ENCODE assay signal across 8 cellular contexts in the genomic region with DNA sequence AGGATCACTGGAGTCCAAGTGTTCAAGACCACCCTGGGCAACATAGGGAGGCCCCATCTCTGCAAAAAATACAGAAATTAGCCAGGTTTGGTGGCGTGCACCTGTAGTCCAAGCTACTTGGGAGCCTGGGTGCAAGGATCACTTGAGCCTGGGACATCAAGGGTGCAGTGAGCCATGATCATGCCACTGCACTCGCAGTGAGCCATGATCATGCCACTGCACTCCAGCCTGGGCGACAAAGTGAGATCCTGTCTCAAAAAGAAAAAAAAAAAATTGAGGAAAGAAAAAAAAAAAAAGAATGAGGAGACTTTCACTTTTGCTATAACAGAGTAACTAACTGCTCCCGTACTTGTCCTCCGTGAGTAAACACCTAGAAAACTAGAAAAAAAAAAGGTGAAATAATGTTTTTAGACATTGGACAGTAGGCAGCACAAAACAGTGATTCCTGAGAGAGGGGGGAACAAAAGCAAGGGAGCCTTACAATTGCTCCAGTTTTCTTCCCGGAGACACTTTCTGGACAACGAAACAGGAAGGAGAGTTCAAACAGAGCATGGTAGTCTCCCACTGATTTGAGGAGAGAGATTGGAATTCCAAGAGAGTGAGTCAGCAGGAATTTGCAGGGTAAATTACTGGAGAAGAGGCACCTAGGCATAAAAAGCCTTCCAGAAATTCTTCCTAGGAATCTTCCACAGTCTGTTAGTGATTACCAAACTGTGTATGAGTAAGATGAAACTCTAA. TPM values are rescaled to one million over a fixed set of nuclear protein-coding genes. Genes with fewer than 3 reads are reported as not detected.
DNase-seq lines count a peak whose midpoint lies in the region; ATAC-seq and TF ChIP-seq lines count a peak whose summit lies in the region.

No MANE protein-coding gene starts in this region.

- H3K9ac ChIP-seq in liver (ENCODE audit: low read depth in 1 of 2, low read length in 2 of 2), result peak overlapping the region; percentile 40 to 91

- TF ChIP-seq CTCF in choroid plexus epithelial cell (conservative IDR thresholded peaks at IDR 0.05; ENCODE audit: low read depth, low read length) (no peak), liver (IDR thresholded peaks at IDR 0.05; ENCODE audit: low read depth, low read length, missing input control) (no peak), lower leg skin (IDR thresholded peaks at IDR 0.05) (no peak)

- H3K36me3 ChIP-seq in liver (ENCODE audit: control insufficient read depth in 4 of 4, insufficient read depth in 3 of 4, low read depth in 1 of 4, low read length in 3 of 4) (no peaks in the 10 kb centered on the region), thymus (ENCODE audit: control insufficient read depth, insufficient read depth) (no peaks in the 10 kb centered on the region)

- H3K27me3 ChIP-seq in liver (ENCODE audit: control insufficient read depth in 4 of 4, insufficient read depth in 4 of 4, low read length in 3 of 4), result no peaks in the 10 kb centered on the region
- H3K27me3 ChIP-seq in thymus (ENCODE audit: control insufficient read depth, insufficient read depth), result no peaks in the 10 kb centered on the region

- no peak for ATAC-seq in HG03432 (IDR thresholded peaks at IDR 0.05; ENCODE audit: unreplicated experiment)

- no peaks in the 10 kb centered on the region for H3K9me3 ChIP-seq in liver (ENCODE audit: control insufficient read depth in 4 of 4, low read length in 3 of 4)
- no peaks in the 10 kb centered on the region for H3K9me3 ChIP-seq in thymus (ENCODE audit: control insufficient read depth)

- intact Hi-C loops in lower leg skin (cut with DNase I; ENCODE audit: low total_unique reads), result no loop called here

- TF ChIP-seq RAD21 in liver (IDR thresholded peaks at IDR 0.05), result peak in 1 of 2 donors; percentile 1

- 12% methylated on average over 7 of the region's 7 CpGs for WGBS in liver
- 32% methylated on average over 7 of the region's 7 CpGs for WGBS in thymus
- WGBS in lower leg skin, 2 donors, result 14 to 16% methylated on average over 7 of the region's 7 CpGs

- peak overlapping the region; percentile 3 to 86 for H3K27ac ChIP-seq in liver (ENCODE audit: low read depth in 1 of 2, low read length in 2 of 2)
- H3K27ac ChIP-seq in thymus (ENCODE audit: low read depth), result peak overlapping the region; percentile 15

- peak overlapping the region; percentile 51 for H3K4me3 ChIP-seq in choroid plexus epithelial cell (ENCODE audit: low read depth, low read length)
- H3K4me3 ChIP-seq in liver (ENCODE audit: low read depth in 1 of 3, low read length in 3 of 3), result peak overlapping the region; percentile 21 to 61 (median 57)
- peak overlapping the region; percentile 7 for H3K4me3 ChIP-seq in thymus (ENCODE audit: low read length)
- H3K4me3 ChIP-seq in lower leg skin (ENCODE audit: low read depth, poor library complexity, severe bottlenecking), result no peak overlapping the region

- peak; percentile 95 for DNase-seq in Caki2 (ENCODE audit: low read depth)
- DNase-seq in NCI-H2227 treated with DMSO at 0.1 percent for 48 hours (lab: John Stamatoyannopoulos, UW), result peak; percentile 37
- peak; percentile 89 for DNase-seq in choroid plexus epithelial cell (ENCODE audit: low read depth)
- no peak for DNase-seq in SKM-1 treated with dmso at 0.1 percent for 144 hours (lab: John Stamatoyannopoulos, UW; ENCODE audit: unreplicated experiment)
- no peak for DNase-seq in lower leg skin (ENCODE audit: low spot score in 2 of 2)

- H3K4me1 ChIP-seq in liver (ENCODE audit: control insufficient read depth in 4 of 4, insufficient read depth in 4 of 4, low read length in 3 of 4), result peaks cover 0 to 11% (median 3%) of the 10 kb centered on the region in 4 donors
- no peaks in the 10 kb centered on the region for H3K4me1 ChIP-seq in thymus (ENCODE audit: control insufficient read depth, insufficient read depth, low read length)

- in situ Hi-C loops in Caki2 (cut with HindIII; ENCODE audit: low pct_unique_long_range_greater_than_20kb, low sequenced_read_pairs), result no loop called here

- no peak for TF ChIP-seq POLR2A in lower leg skin (IDR thresholded peaks at IDR 0.05)

TF ChIP-seq in liver, 16 proteins besides CTCF, POLR2A, EP300 and RAD21:
- no peak for TF ChIP-seq FOXA1 (IDR thresholded peaks at IDR 0.05)
- TF ChIP-seq, protein P1, sequence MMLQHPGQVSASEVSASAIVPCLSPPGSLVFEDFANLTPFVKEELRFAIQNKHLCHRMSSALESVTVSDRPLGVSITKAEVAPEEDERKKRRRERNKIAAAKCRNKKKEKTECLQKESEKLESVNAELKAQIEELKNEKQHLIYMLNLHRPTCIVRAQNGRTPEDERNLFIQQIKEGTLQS (IDR thresholded peaks at IDR 0.05), result no peak
- TF ChIP-seq HNF4A (conservative IDR thresholded peaks at IDR 0.05), result peak; percentile 20 to 61
- TF ChIP-seq RXRA (IDR thresholded peaks at IDR 0.05), result no peak
- TF ChIP-seq GABPA (IDR thresholded peaks at IDR 0.05 in 1 of 2, conservative IDR thresholded peaks at IDR 0.05 in 1 of 2), result no peak
- TF ChIP-seq EGR1 (IDR thresholded peaks at IDR 0.05; ENCODE audit: low read depth in 2 of 2), result no peak
- TF ChIP-seq JUND (IDR thresholded peaks at IDR 0.05), result peak; percentile 77 to 83
- no peak for TF ChIP-seq SP1 (IDR thresholded peaks at IDR 0.05)

RNA-seq across cellular contexts. Expression of a gene that starts 6.9 kb away (rescaled TPM):
- 5.0 and 8.9 TPM in 2 replicates for total RNA-seq in Caki2 (2014; rRNA removed; shearing (Covaris generic); ENCODE audit: low replicate concordance)
- total RNA-seq in liver (1 to 10 TPM; 9.3 to 9.4 TPM), lower leg skin (10 to 100 TPM; 16.1 to 23.4 (median 20.9) TPM)
- polyA plus RNA-seq in liver (1 to 10 TPM; 2.4 to 3.6 TPM), thymus (8.0 TPM)

RNA-seq across cellular contexts. Expression of a gene that starts 13.6 kb away (rescaled TPM):
- 20.5 and 23.8 TPM in 2 replicates for total RNA-seq in Caki2 (2014; rRNA removed; shearing (Covaris generic); ENCODE audit: low replicate concordance)
- total RNA-seq in liver (10 to 100 TPM; 15.5 to 25.5 TPM), lower leg skin (10 to 100 TPM; 22.5 to 26.4 (median 25.3) TPM)
- polyA plus RNA-seq in liver (10 to 100 TPM in 1 of 2 donors, 1 to 10 TPM in 1; 4.9 to 13.3 TPM), thymus (22.0 TPM)

RNA-seq across cellular contexts. Expression of a gene that starts 49.6 kb away (rescaled TPM):
- total RNA-seq in Caki2 (2014; rRNA removed; shearing (Covaris generic); ENCODE audit: low replicate concordance), result 32.3 and 54.8 TPM in 2 replicates
- total RNA-seq in liver (100 to 1,000 TPM; 125 to 524 TPM), lower leg skin (100 to 1,000 TPM; 120 to 181 (median 141) TPM)
- polyA plus RNA-seq in liver (100 to 1,000 TPM; 197 to 391 TPM), thymus (59.2 TPM)

Comparison
In these comparisons a context has a peak if more than half of its experiments do, and no peak if none do; other contexts are left out.
1. DNase-seq: peak in Caki2 (single experiment), NCI-H2227 treated with DMSO at 0.1 percent for 48 hours (single experiment) and choroid plexus epithelial cell (single experiment); none in SKM-1 treated with dmso at 0.1 percent for 144 hours (single experiment) and lower leg skin (0 of 2).